8 cellular contexts compared by ENCODE assay signal in the genomic region with DNA sequence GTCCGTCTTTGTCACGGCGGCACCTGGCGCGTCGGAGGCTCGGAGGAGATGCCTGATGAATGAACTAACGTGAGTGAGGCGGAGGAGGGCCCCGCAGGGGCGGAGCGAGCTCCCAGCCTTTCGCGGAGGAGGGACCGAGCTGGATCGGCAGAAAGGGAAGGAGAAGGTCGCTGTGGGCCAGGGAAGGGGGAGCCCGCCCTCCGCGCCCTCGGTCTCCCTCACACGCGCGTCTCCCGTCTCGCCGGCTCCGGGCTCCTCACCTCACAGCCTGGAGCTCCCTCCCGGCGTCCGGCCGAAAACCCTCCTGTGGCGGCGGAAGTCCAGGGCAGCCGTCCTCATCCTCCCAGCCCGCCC. TPM values are rescaled to one million over a fixed set of nuclear protein-coding genes. Genes with fewer than 3 reads are reported as not detected.
DNase-seq lines count a peak whose midpoint lies in the region; ATAC-seq and TF ChIP-seq lines count a peak whose summit lies in the region.

No MANE protein-coding gene starts in this region.

- H3K4me3 ChIP-seq in right lobe of liver, result peak overlapping the region; percentile 82 to 91 (median 88)

- no peaks in the 10 kb centered on the region for H3K27me3 ChIP-seq in right lobe of liver

- DNase-seq in AG09319 (ENCODE audit: extremely low read depth, low read depth) (peak; percentile 45), NCI-H345 (lab: John Stamatoyannopoulos, UW) (peak; percentile 66), dedifferentiated amniotic fluid mesenchymal stem cell (ENCODE audit: extremely low spot score) (peak; percentile 63), right lobe of liver (peak; percentile 73 to 81 (median 80))
- peak; percentile 75 for DNase-seq in activated CD4-positive, alpha-beta T cell treated with anti-CD3 and anti-CD28 coated beads, Interleukin-2, amount 10 ng/mL, durations not matched to agents 7 days and 5 days
- DNase-seq in stimulated activated CD4-positive, alpha-beta T cell treated with anti-CD3 and anti-CD28 coated beads, Interleukin-4, amount 100 ng/mL, for 48 hours (ENCODE audit: low read depth in 2 of 2), result peak; percentile 60 to 69

- intact Hi-C loops in right lobe of liver (cut with DNase I), result no loop called here

- H3K4me1 Mint-ChIP-seq in activated CD4-positive, alpha-beta T cell treated with anti-CD3 and anti-CD28 coated beads, Interleukin-2, amount 10 ng/mL, durations not matched to agents 7 days and 5 days, result peaks cover 34% of the 10 kb centered on the region

- peaks cover 0 to 5% (median 0%) of the 10 kb centered on the region in 4 donors for H3K36me3 ChIP-seq in right lobe of liver

- H3K9me3 Mint-ChIP-seq in activated CD4-positive, alpha-beta T cell treated with anti-CD3 and anti-CD28 coated beads, Interleukin-2, amount 10 ng/mL, durations not matched to agents 7 days and 5 days, result no peaks in the 10 kb centered on the region

- no CpG with 5 or more reads among the region's 36 CpGs for WGBS in right lobe of liver (ENCODE audit: insufficient coverage, low coverage, low lambda C conversion rate, missing lambda C conversion rate)

- H3K27ac Mint-ChIP-seq in activated CD4-positive, alpha-beta T cell treated with anti-CD3 and anti-CD28 coated beads, Interleukin-2, amount 10 ng/mL, durations not matched to agents 7 days and 5 days, result peak overlapping the region; percentile 88

- peak overlapping the region; percentile 88 for H3K4me3 Mint-ChIP-seq in activated CD4-positive, alpha-beta T cell treated with anti-CD3 and anti-CD28 coated beads, Interleukin-2, amount 10 ng/mL, durations not matched to agents 7 days and 5 days

- CTCF ChIA-PET in activated CD4-positive, alpha-beta T cell treated with anti-CD3 and anti-CD28 coated beads, Interleukin-2, amount 10 ng/mL, durations not matched to agents 7 days and 5 days (lab: Charles Lee), result interaction anchor here (0.6 to 1.6 kb wide), 5 partner anchors 9 to 252 kb away, joined by 3 to 4 read pairs (median 3); partner anchors contain the start of gene ZNF670

- TF ChIP-seq CTCF in AG09319 (IDR thresholded peaks at IDR 0.05; ENCODE audit: low read depth, low read length) (no peak), right lobe of liver (IDR thresholded peaks at IDR 0.05) (no peak)

- peak; percentile 62 for TF ChIP-seq POLR2A in right lobe of liver (IDR thresholded peaks at IDR 0.05)

- no peaks in the 10 kb centered on the region for H3K9me3 ChIP-seq in right lobe of liver

- peak; percentile 57 for ATAC-seq in GM18873 (IDR thresholded peaks at IDR 0.05; ENCODE audit: low FRiP score, unreplicated experiment)
- peak; percentile 50 for ATAC-seq in HG03135 (IDR thresholded peaks at IDR 0.05; ENCODE audit: unreplicated experiment)
- ATAC-seq in right lobe of liver, result peak; percentile 78 to 83 (median 79)

- peaks cover 5% of the 10 kb centered on the region for H3K36me3 Mint-ChIP-seq in activated CD4-positive, alpha-beta T cell treated with anti-CD3 and anti-CD28 coated beads, Interleukin-2, amount 10 ng/mL, durations not matched to agents 7 days and 5 days (ENCODE audit: low read depth)

- H3K4me1 ChIP-seq in right lobe of liver, result peaks cover 0 to 6% (median 4%) of the 10 kb centered on the region in 4 donors

- H3K27me3 Mint-ChIP-seq in activated CD4-positive, alpha-beta T cell treated with anti-CD3 and anti-CD28 coated beads, Interleukin-2, amount 10 ng/mL, durations not matched to agents 7 days and 5 days, result no peaks in the 10 kb centered on the region

- POLR2A ChIA-PET in activated CD4-positive, alpha-beta T cell treated with anti-CD3 and anti-CD28 coated beads, Interleukin-2, amount 10 ng/mL, durations not matched to agents 7 days and 5 days (lab: Charles Lee), result no interaction called here

- peak overlapping the region; percentile 66 to 87 (median 69) for H3K27ac ChIP-seq in right lobe of liver

RNA-seq across cellular contexts. Expression of gene ZNF496, which starts 0.5 kb away (rescaled TPM):
- 1 to 10 TPM; 7.2 to 7.4 TPM for total RNA-seq in activated CD4-positive, alpha-beta T cell treated with anti-CD3 and anti-CD28 coated beads, Interleukin-2, amount 10 ng/mL, durations not matched to agents 7 days and 5 days
- 1 to 10 TPM; 3.7 to 5.8 (median 5.3) TPM for total RNA-seq in right lobe of liver

Comparison
In these comparisons a context has a peak if more than half of its experiments do, and no peak if none do; other contexts are left out.
1. Peak in every context shown above with its lines: DNase-seq, ATAC-seq, H3K4me3 ChIP-seq and H3K27ac ChIP-seq.